15 cellular contexts compared by ENCODE assay signal in the genomic region with DNA sequence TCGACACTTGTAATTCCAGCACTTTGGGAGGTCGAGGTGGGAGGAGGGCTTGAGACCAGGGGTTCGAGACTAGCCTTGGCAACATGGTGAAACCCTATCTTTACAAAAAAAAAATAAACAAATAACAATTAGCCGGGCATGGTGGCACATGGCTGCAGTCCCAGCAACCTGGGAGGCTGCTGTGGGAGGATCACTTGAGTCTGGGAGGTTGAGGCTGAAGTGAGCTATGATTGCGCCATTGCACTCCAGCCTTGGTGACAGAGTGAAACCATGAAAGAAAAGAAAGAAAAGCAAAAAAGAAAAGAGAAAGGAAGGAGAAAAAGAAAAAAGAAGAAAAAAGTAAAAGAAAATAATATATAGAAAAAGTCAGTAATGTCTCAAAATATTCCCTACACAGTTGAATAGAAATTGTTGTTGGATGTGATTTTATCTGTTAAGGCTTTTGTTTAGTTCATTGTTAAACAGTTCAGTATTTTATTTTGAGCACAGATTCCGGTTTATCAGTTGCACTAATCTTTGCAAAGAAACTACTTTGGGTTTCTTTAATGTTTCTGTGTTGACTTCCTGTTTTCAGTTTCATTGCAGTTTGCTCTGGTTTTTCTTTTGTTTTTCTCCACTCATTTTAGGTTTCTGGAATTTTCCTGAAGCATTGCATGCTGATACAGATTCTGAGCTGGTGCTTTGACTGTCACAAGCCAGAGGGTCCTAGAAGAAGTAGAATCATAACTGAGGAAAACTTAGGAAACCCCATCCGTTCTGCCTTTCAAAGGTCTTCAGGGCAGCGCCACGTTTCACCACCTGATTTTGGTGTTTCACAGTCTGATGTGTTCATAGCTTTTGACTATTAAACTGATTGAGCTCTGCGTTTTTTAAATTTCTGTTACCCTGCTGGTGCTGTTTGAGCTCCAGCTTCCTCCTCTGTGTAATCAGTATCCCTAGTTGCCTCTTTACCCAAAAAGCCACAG.
DNase-seq lines count a peak whose midpoint lies in the region; ATAC-seq and TF ChIP-seq lines count a peak whose summit lies in the region.
"Had no signal": no experiment of that assay in that cellular context is flagged by ENCODE, and none has a peak within 500 bp of the region (broad histone marks: within the 10 kb centered on the region; RNA-seq: fewer than 3 reads in every experiment).

No MANE protein-coding gene starts in this region.

- H4K20me1 ChIP-seq in DND-41 (ENCODE audit: insufficient read depth, low read length) = peaks cover 14% of the 10 kb centered on the region; the same call in 1 of the 2 replicates

- WGBS in psoas muscle, 3 donors = 73 to 75% methylated on average over 10 of the region's 10 CpGs; no CpG with 5 or more reads in 1 of the 3 donors

- H3K9me3 ChIP-seq in DND-41 (ENCODE audit: insufficient read depth, low read length, severe bottlenecking) = no peaks in the 10 kb centered on the region
- H3K9me3 ChIP-seq in psoas muscle = no peaks in the 10 kb centered on the region
- H3K9me3 ChIP-seq: Peyer's patch had no signal

- peak overlapping the region; percentile 64 for H3K4me2 ChIP-seq in DND-41 (ENCODE audit: insufficient read depth, low read length)

- H3K27me3 ChIP-seq in DND-41 (ENCODE audit: insufficient read depth, low read length, poor library complexity) = no peaks in the 10 kb centered on the region
- no peaks in the 10 kb centered on the region for H3K27me3 ChIP-seq in psoas muscle (ENCODE audit: insufficient read depth in 3 of 3, low read length in 2 of 3)
- H3K27me3 ChIP-seq: Peyer's patch had no signal

- H3K27ac ChIP-seq in DND-41 (ENCODE audit: low read length) = peak overlapping the region; percentile 89
- H3K27ac ChIP-seq in psoas muscle = no peak overlapping the region
- H3K27ac ChIP-seq: WERI-Rb-1 had no signal

- peaks cover 38 to 76% of the 10 kb centered on the region in 2 donors for H3K4me1 Mint-ChIP-seq in effector memory CD8-positive, alpha-beta T cell (ENCODE audit: low read depth in 2 of 2)

- H3K4me1 ChIP-seq in DND-41 (ENCODE audit: insufficient read depth, low read length) = peaks cover 43% of the 10 kb centered on the region
- H3K4me1 ChIP-seq in psoas muscle = no peaks in the 10 kb centered on the region
- H3K4me1 ChIP-seq: Peyer's patch had no signal

- ATAC-seq in DND-41 (ENCODE audit: insufficient read depth, low read depth) (peak; percentile 64), GM21390 (IDR thresholded peaks at IDR 0.05; ENCODE audit: unreplicated experiment) (peak; percentile 89), HG03571 (IDR thresholded peaks at IDR 0.05; ENCODE audit: unreplicated experiment) (peak; percentile 64), GM18502 (IDR thresholded peaks at IDR 0.05; ENCODE audit: poor library complexity, unreplicated experiment) (no peak), psoas muscle (no peak)
- peak; percentile 66 for ATAC-seq in effector memory CD8-positive, alpha-beta T cell (replicated peaks)

- peak overlapping the region in 1 of 2 experiments; percentile 41; a peak in 2 of 4 replicates for H3K4me3 ChIP-seq in DND-41 (ENCODE audit: low read depth in 1 of 2, low read length in 2 of 2)
- H3K4me3 ChIP-seq in psoas muscle = no peak overlapping the region
- H3K4me3 ChIP-seq: Peyer's patch had no signal

- H3K4me3 Mint-ChIP-seq in effector memory CD8-positive, alpha-beta T cell = peak overlapping the region; percentile 77 to 86

- peak overlapping the region; percentile 47 for H3K9ac ChIP-seq in DND-41 (ENCODE audit: low read depth, low read length)

- H3K79me2 ChIP-seq in DND-41 (ENCODE audit: insufficient read depth, low read length) = peaks cover 79% of the 10 kb centered on the region

- peak overlapping the region; percentile 39 for H2AFZ ChIP-seq in DND-41 (ENCODE audit: low read depth, low read length)

- H3K36me3 ChIP-seq in DND-41 (ENCODE audit: insufficient read depth, low read length) (peaks cover 22% of the 10 kb centered on the region), psoas muscle (ENCODE audit: insufficient read depth in 1 of 2, low read depth in 1 of 2) (no peaks in the 10 kb centered on the region)
- H3K36me3 ChIP-seq: Peyer's patch, WERI-Rb-1 had no signal

- intact Hi-C loops in psoas muscle (cut with DNase I) = no loop called here

- H3K27me3 Mint-ChIP-seq in effector memory CD8-positive, alpha-beta T cell = no peaks in the 10 kb centered on the region

- DNase-seq in DND-41 (peak; percentile 21), HT-29 (ENCODE audit: low spot score) (no peak), kidney glomerular epithelial cell (lab: John Stamatoyannopoulos, UW) (no peak), psoas muscle (no peak)
- DNase-seq in effector memory CD8-positive, alpha-beta T cell = no peak
- DNase-seq: amygdala; COR-L47; effector CD8-positive, alpha-beta T cell; mesendoderm; NCI-H187; Peyer's patch; WERI-Rb-1 had no signal

- no peak for TF ChIP-seq CTCF in DND-41 (IDR thresholded peaks at IDR 0.05; ENCODE audit: borderline replicate concordance, extremely low read depth, low read length, poor library complexity, severe bottlenecking)
- no peak for TF ChIP-seq CTCF in psoas muscle (IDR thresholded peaks at IDR 0.05)

- no peaks in the 10 kb centered on the region for H3K9me3 Mint-ChIP-seq in effector memory CD8-positive, alpha-beta T cell

- H3K36me3 Mint-ChIP-seq in effector memory CD8-positive, alpha-beta T cell (ENCODE audit: insufficient read depth) = peaks cover 85% of the 10 kb centered on the region

- H3K27ac Mint-ChIP-seq in effector memory CD8-positive, alpha-beta T cell = peak overlapping the region; percentile 78 to 93

Comparison
In these comparisons a context has a peak if more than half of its experiments do, and no peak if none do; other contexts are left out.
1. ATAC-seq: peak in DND-41 (single experiment), GM21390 (single experiment), HG03571 (single experiment) and effector memory CD8-positive, alpha-beta T cell (single experiment); none in GM18502 (single experiment) and psoas muscle (0 of 4).